Comparison of ENCODE assay signal across 13 cellular contexts in the genomic region with DNA sequence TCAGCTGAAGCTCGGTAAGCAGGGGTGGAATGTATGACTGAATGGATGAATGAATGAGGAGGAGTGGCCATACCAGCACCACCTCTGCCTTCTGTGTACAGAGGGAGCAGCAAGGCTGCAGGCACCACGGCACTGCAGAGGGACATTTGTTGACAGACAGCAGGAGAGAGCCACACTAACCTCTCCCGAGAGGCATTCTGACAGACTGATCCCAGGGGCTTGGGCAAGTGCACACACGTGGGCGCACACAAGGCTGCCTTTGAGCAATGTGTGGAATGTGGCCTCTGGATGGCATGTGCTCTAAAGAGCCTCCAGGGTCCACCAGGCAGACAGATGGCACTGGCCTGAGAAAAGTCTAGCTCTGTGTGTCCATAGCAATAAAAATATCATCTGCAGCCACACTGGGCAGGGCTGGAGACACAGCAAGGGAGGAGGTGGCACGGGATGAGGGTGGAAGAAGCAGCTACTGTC.
A peak's percentile ranks its signal among the peaks of the same experiment; 100 is the strongest.
DNase-seq lines count a peak whose midpoint lies in the region; ATAC-seq and TF ChIP-seq lines count a peak whose summit lies in the region.
"Had no signal": no experiment of that assay in that cellular context is flagged by ENCODE, and none has a peak within 500 bp of the region (broad histone marks: within the 10 kb centered on the region; RNA-seq: fewer than 3 reads in every experiment).

No MANE protein-coding gene starts in this region.

- intact Hi-C loops in left lung (cut with DNase I) = no loop called here

- H3K4me1 ChIP-seq in left lung = no peaks in the 10 kb centered on the region
- H3K4me1 ChIP-seq: colonic mucosa, heart right ventricle had no signal

- no peaks in the 10 kb centered on the region for H3K9me3 ChIP-seq in left lung
- H3K9me3 ChIP-seq: colonic mucosa, heart right ventricle had no signal

- no peaks in the 10 kb centered on the region for H3K27me3 ChIP-seq in left lung
- H3K27me3 ChIP-seq: colonic mucosa, heart right ventricle had no signal

- H3K4me3 ChIP-seq in left lung = no peak overlapping the region
- H3K4me3 ChIP-seq: colonic mucosa, heart right ventricle had no signal

- DNase-seq in A172 (ENCODE audit: low spot score) (peak; percentile 8), GM03348 (ENCODE audit: low spot score) (peak; percentile 20), SW480 (ENCODE audit: low spot score) (peak; percentile 74), kidney glomerular epithelial cell (lab: John Stamatoyannopoulos, UW) (peak; percentile 87), MV-4-11 (lab: John Stamatoyannopoulos, UW) (no peak), left lung (no peak)
- DNase-seq: activated CD4-positive, CD25-positive, alpha-beta regulatory T cell treated with anti-CD3 and anti-CD28 coated beads, Interleukin-2, amount 50 U/mL, for 72 hours; activated effector memory CD4-positive, alpha-beta T cell treated with anti-CD3 and anti-CD28 coated beads, Interleukin-2, amount 50 U/mL, for 16 hours; colonic mucosa; heart right ventricle; naive thymus-derived CD8-positive, alpha-beta T cell had no signal

- H3K36me3 ChIP-seq in left lung = no peaks in the 10 kb centered on the region
- H3K36me3 ChIP-seq: colonic mucosa, heart right ventricle had no signal

- no peak for TF ChIP-seq CTCF in left lung (IDR thresholded peaks at IDR 0.05)

- no peak overlapping the region for H3K27ac ChIP-seq in left lung
- H3K27ac ChIP-seq: colonic mucosa, heart right ventricle had no signal

- ATAC-seq in left lung = no peak
- no peak for ATAC-seq in HG02981 (IDR thresholded peaks at IDR 0.05; ENCODE audit: unreplicated experiment)
- no peak for ATAC-seq in HG03108 (IDR thresholded peaks at IDR 0.05; ENCODE audit: unreplicated experiment)
- ATAC-seq: naive thymus-derived CD8-positive, alpha-beta T cell had no signal

Comparison
In these comparisons a context has a peak if more than half of its experiments do, and no peak if none do; other contexts are left out.
1. DNase-seq: peak in A172 (single experiment), GM03348 (single experiment), SW480 (single experiment) and kidney glomerular epithelial cell (single experiment); none in MV-4-11 (single experiment) and left lung (0 of 2).